Comparison of ENCODE assay signal across 35 cellular contexts in genomic region chr3:164741869-164742268, GRCh38.
"Had no signal": no experiment of that assay in that cellular context is flagged by ENCODE, and none has a peak within 500 bp of the region (broad histone marks: within the 10 kb centered on the region; RNA-seq: fewer than 3 reads in every experiment).

No MANE protein-coding gene starts in this region.

- H3K4me1 Mint-ChIP-seq: activated CD4-positive, alpha-beta memory T cell treated with anti-CD3 and anti-CD28 coated beads, Interleukin-2, amount 10 ng/mL, durations not matched to agents 7 days and 5 days; activated CD4-positive, alpha-beta T cell treated with anti-CD3 and anti-CD28 coated beads for 36 hours; activated CD4-positive, alpha-beta T cell treated with anti-CD3 and anti-CD28 coated beads, Interleukin-2, amount 10 ng/mL, durations not matched to agents 7 days and 5 days; activated CD8-positive, alpha-beta memory T cell treated with anti-CD3 and anti-CD28 coated beads, Interleukin-2, amount 10 ng/mL, durations not matched to agents 7 days and 5 days; activated naive CD8-positive, alpha-beta T cell treated with anti-CD3 and anti-CD28 coated beads for 36 hours; brain; central memory CD8-positive, alpha-beta T cell had no signal

- H3K27ac ChIP-seq: adrenal gland, cardiac muscle cell, VCaP had no signal

- H3K27me3 ChIP-seq: adrenal gland, cardiac muscle cell had no signal

- H3K4me3 Mint-ChIP-seq: activated CD4-positive, alpha-beta memory T cell treated with anti-CD3 and anti-CD28 coated beads, Interleukin-2, amount 10 ng/mL, durations not matched to agents 7 days and 5 days; activated CD4-positive, alpha-beta T cell treated with anti-CD3 and anti-CD28 coated beads for 36 hours; activated CD4-positive, alpha-beta T cell treated with anti-CD3 and anti-CD28 coated beads, Interleukin-2, amount 10 ng/mL, durations not matched to agents 7 days and 5 days; activated CD8-positive, alpha-beta memory T cell treated with anti-CD3 and anti-CD28 coated beads, Interleukin-2, amount 10 ng/mL, durations not matched to agents 7 days and 5 days; activated CD8-positive, alpha-beta T cell treated with anti-CD3 and anti-CD28 coated beads, Interleukin-2, amount 10 ng/mL, durations not matched to agents 7 days and 5 days; activated naive CD4-positive, alpha-beta T cell treated with anti-CD3 and anti-CD28 coated beads for 36 hours; activated naive CD8-positive, alpha-beta T cell treated with anti-CD3 and anti-CD28 coated beads for 36 hours; activated T-cell treated with anti-CD3 and anti-CD28 coated beads, Interleukin-2, amount 50 U/mL, for 24 hours; brain; central memory CD8-positive, alpha-beta T cell; T-helper 1 cell treated with Interleukin-12 subunit alpha and Interleukin-12 subunit beta and Interleukin-4 antibody, amounts not matched to agents 30 μg/mL and 1 μg/mL, for 36 hours; T-helper 2 cell treated with Interferon-gamma antibody and Interleukin-4, amounts not matched to agents 5 μg/mL and 100 μg/mL, for 36 hours had no signal

- H3K36me3 Mint-ChIP-seq: activated CD8-positive, alpha-beta memory T cell treated with anti-CD3 and anti-CD28 coated beads, Interleukin-2, amount 10 ng/mL, durations not matched to agents 7 days and 5 days; activated naive CD4-positive, alpha-beta T cell treated with anti-CD3 and anti-CD28 coated beads, Interleukin-2, amount 50 U/mL, for 72 hours; activated naive CD8-positive, alpha-beta T cell treated with anti-CD3 and anti-CD28 coated beads for 36 hours; brain had no signal

- H3K4me3 ChIP-seq: adrenal gland, cardiac muscle cell had no signal

- H3K9me3 ChIP-seq: adrenal gland had no signal

- H3K4me1 ChIP-seq: adrenal gland had no signal

- H3K36me3 ChIP-seq: adrenal gland, cardiac muscle cell had no signal

- ATAC-seq: activated CD4-positive, alpha-beta T cell treated with anti-CD3 and anti-CD28 coated beads for 36 hours; activated CD4-positive, CD25-positive, alpha-beta regulatory T cell treated with anti-CD3 and anti-CD28 coated beads, Interleukin-2, amount 50 U/mL, for 24 hours; activated CD8-positive, alpha-beta memory T cell treated with anti-CD3 and anti-CD28 coated beads, Interleukin-2, amount 10 ng/mL, durations not matched to agents 7 days and 5 days; activated CD8-positive, alpha-beta T cell treated with anti-CD3 and anti-CD28 coated beads, Interleukin-2, amount 10 ng/mL, durations not matched to agents 7 days and 5 days; activated naive CD4-positive, alpha-beta T cell treated with anti-CD3 and anti-CD28 coated beads, Interleukin-2, amount 50 U/mL, for 72 hours had no signal

- DNase-seq: activated CD4-positive, alpha-beta memory T cell treated with anti-CD3 and anti-CD28 coated beads, Interleukin-2, amount 10 ng/mL, durations not matched to agents 7 days and 5 days; activated CD4-positive, alpha-beta T cell treated with anti-CD3 and anti-CD28 coated beads for 1 hour; activated CD4-positive, alpha-beta T cell treated with anti-CD3 and anti-CD28 coated beads for 36 hours; activated CD4-positive, alpha-beta T cell treated with anti-CD3 and anti-CD28 coated beads for 48 hours; activated CD4-positive, alpha-beta T cell treated with anti-CD3 and anti-CD28 coated beads, Interleukin-2, amount 10 ng/mL, durations not matched to agents 7 days and 5 days; activated CD4-positive, alpha-beta T cell treated with anti-CD3 and anti-CD28 coated beads, Interleukin-2, amount 50 U/mL, for 48 hours; activated CD4-positive, CD25-positive, alpha-beta regulatory T cell; activated CD8-positive, alpha-beta memory T cell treated with anti-CD3 and anti-CD28 coated beads for 24 hours; activated CD8-positive, alpha-beta memory T cell treated with anti-CD3 and anti-CD28 coated beads, Interleukin-2, amount 10 ng/mL, durations not matched to agents 7 days and 5 days; activated CD8-positive, alpha-beta memory T cell treated with anti-CD3 and anti-CD28 coated beads, Interleukin-2, amount 50 U/mL, for 48 hours; activated CD8-positive, alpha-beta T cell treated with anti-CD3 and anti-CD28 coated beads, Interleukin-2, amount 10 ng/mL, durations not matched to agents 7 days and 5 days; activated effector memory CD4-positive, alpha-beta T cell treated with Interleukin-2 at 50 U/mL for 16 hours; activated gamma-delta T cell; activated naive CD4-positive, alpha-beta T cell treated with anti-CD3 and anti-CD28 coated beads for 36 hours; activated naive CD4-positive, alpha-beta T cell treated with anti-CD3 and anti-CD28 coated beads, Interleukin-2, amount 50 U/mL, for 16 hours; activated naive CD8-positive, alpha-beta T cell treated with anti-CD3 and anti-CD28 coated beads for 36 hours; activated T-cell treated with anti-CD3 and anti-CD28 coated beads, Interleukin-2, amount 50 U/mL, for 24 hours; activated T-cell treated with anti-CD3 and anti-CD28 coated beads, Interleukin-2, amount 50 U/mL, for 48 hours; adrenal gland; amniotic stem cell; aorta; caudate nucleus; cerebellar nuclear complex; T-helper 1 cell; T-helper 2 cell; T-helper 9 cell had no signal

- H3K27ac Mint-ChIP-seq: activated CD4-positive, alpha-beta memory T cell treated with anti-CD3 and anti-CD28 coated beads, Interleukin-2, amount 10 ng/mL, durations not matched to agents 7 days and 5 days; activated CD4-positive, alpha-beta T cell treated with anti-CD3 and anti-CD28 coated beads for 36 hours; activated CD4-positive, alpha-beta T cell treated with anti-CD3 and anti-CD28 coated beads, Interleukin-2, amount 10 ng/mL, durations not matched to agents 7 days and 5 days; activated CD8-positive, alpha-beta memory T cell treated with anti-CD3 and anti-CD28 coated beads, Interleukin-2, amount 10 ng/mL, durations not matched to agents 7 days and 5 days; activated CD8-positive, alpha-beta T cell treated with anti-CD3 and anti-CD28 coated beads, Interleukin-2, amount 10 ng/mL, durations not matched to agents 7 days and 5 days; activated naive CD4-positive, alpha-beta T cell treated with anti-CD3 and anti-CD28 coated beads for 36 hours; activated naive CD4-positive, alpha-beta T cell treated with anti-CD3 and anti-CD28 coated beads, Interleukin-2, amount 50 U/mL, for 72 hours; activated naive CD8-positive, alpha-beta T cell treated with anti-CD3 and anti-CD28 coated beads for 36 hours; activated T-cell treated with anti-CD3 and anti-CD28 coated beads, Interleukin-2, amount 50 U/mL, for 24 hours; activated T-helper 2 cell treated with anti-CD3 and anti-CD28 coated beads, Interferon-gamma antibody, Interleukin-2, Interleukin-4, amounts not matched to agents 10 μg/mL and 5 μg/mL and 100 μg/mL, durations not matched to agents 14 hours and 24 hours and 36 hours; brain; T-helper 1 cell treated with Interleukin-12 subunit alpha and Interleukin-12 subunit beta and Interleukin-4 antibody, amounts not matched to agents 30 μg/mL and 1 μg/mL, for 36 hours; T-helper 2 cell treated with Interferon-gamma antibody and Interleukin-4, amounts not matched to agents 5 μg/mL and 100 μg/mL, for 36 hours had no signal

- H3K27me3 Mint-ChIP-seq: activated CD4-positive, alpha-beta memory T cell treated with anti-CD3 and anti-CD28 coated beads, Interleukin-2, amount 10 ng/mL, durations not matched to agents 7 days and 5 days; activated CD4-positive, alpha-beta T cell treated with anti-CD3 and anti-CD28 coated beads for 36 hours; activated CD4-positive, alpha-beta T cell treated with anti-CD3 and anti-CD28 coated beads, Interleukin-2, amount 10 ng/mL, durations not matched to agents 7 days and 5 days; activated CD8-positive, alpha-beta memory T cell treated with anti-CD3 and anti-CD28 coated beads, Interleukin-2, amount 10 ng/mL, durations not matched to agents 7 days and 5 days; activated naive CD8-positive, alpha-beta T cell treated with anti-CD3 and anti-CD28 coated beads for 36 hours; activated T-cell treated with anti-CD3 and anti-CD28 coated beads, Interleukin-2, amount 50 U/mL, for 24 hours; brain; central memory CD8-positive, alpha-beta T cell had no signal
